9 cellular contexts compared by ENCODE assay signal in the genomic region with DNA sequence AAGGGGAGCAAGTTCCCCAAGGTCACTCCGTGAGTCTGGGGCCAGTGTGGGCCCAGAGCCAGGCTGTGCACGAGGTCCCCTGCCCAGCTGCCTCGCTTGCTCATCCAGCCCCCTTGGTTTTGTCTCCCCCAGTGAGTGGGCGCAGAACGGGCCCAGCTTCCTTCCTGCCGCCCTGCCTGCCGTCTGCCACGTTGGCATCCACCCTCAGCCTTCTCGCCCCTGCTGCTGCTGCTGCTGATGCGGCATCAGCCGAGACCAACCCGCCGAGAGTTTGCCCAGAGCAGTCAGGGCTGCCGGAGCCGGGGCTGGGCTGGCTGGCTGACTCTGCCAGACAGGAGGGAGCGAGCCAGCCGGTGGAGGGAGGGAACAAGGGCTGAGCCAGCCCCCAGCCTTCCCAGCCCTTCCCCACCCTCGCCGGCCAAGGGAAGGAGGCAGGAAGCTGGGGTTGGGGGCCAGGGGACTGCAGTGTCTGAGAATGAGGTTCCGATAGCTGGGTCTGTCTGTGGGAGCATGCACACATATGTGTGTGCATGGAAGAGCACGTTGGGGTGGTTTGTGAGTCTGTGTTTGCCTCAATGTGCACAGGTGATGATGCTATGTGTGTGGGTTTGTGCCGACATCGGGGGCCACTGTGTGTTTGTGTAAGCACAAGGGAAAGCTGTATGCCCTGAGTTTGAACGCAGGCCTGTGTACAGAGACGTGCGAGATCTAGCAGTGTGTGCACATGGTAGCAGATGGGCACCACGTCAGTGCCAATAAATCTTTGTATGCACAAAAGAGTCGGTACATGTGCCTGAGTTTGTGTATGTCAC. TPM values are rescaled to one million over a fixed set of nuclear protein-coding genes. Genes with fewer than 3 reads are reported as not detected.
DNase-seq lines count a peak whose midpoint lies in the region; ATAC-seq and TF ChIP-seq lines count a peak whose summit lies in the region.
"Had no signal": no experiment of that assay in that cellular context is flagged by ENCODE, and none has a peak within 500 bp of the region (broad histone marks: within the 10 kb centered on the region; RNA-seq: fewer than 3 reads in every experiment).

No MANE protein-coding gene starts in this region.

- H3K27me3 ChIP-seq in adrenal gland (no peaks in the 10 kb centered on the region), mononuclear cell (ENCODE audit: insufficient read depth, low read length) (no peaks in the 10 kb centered on the region), stomach (no peaks in the 10 kb centered on the region)

- WGBS in adrenal gland, 4 donors: 23 to 40% (median 30%) methylated on average over 20 to 28 of the region's 28 CpGs
- WGBS in stomach, 5 donors: 37 to 67% (median 59%) methylated on average over 23 to 28 of the region's 28 CpGs

- peak; percentile 27 to 37 (median 31) for DNase-seq in T-helper 17 cell
- DNase-seq in adrenal gland: peak in 5 of 7 donors; percentile 45 to 65 (median 60)
- DNase-seq in stomach: no peak
- no peak for DNase-seq in SK-N-DZ (ENCODE audit: low spot score)
- DNase-seq in H4 (ENCODE audit: low spot score): no peak
- no peak for DNase-seq in HUDEP-2 (lab: John Stamatoyannopoulos, UW; ENCODE audit: unreplicated experiment in 76 of 76)

- H3K4me1 ChIP-seq in adrenal gland (replicated peaks in 1 of 2) (peaks cover 43 to 83% of the 10 kb centered on the region in 2 donors), mononuclear cell (ENCODE audit: insufficient read depth, low read length) (peaks cover 54% of the 10 kb centered on the region), stomach (peaks cover 63 to 96% (median 75%) of the 10 kb centered on the region in 4 donors)

- H3K27ac ChIP-seq in adrenal gland (peak overlapping the region in 4 of 5 donors; percentile 13 to 90 (median 66)), stomach (peak overlapping the region in 4 of 5 donors; percentile 0 to 93 (median 58))

- H3K36me3 Mint-ChIP-seq in T-helper 17 cell (ENCODE audit: low read depth): peaks cover 6% of the 10 kb centered on the region

- intact Hi-C loops in adrenal gland (cut with DNase I) (no loop called here), stomach (cut with DNase I; ENCODE audit: low total_unique reads) (no loop called here)

- peaks cover 56% of the 10 kb centered on the region for H3K4me1 Mint-ChIP-seq in T-helper 17 cell

- H3K36me3 ChIP-seq in adrenal gland (replicated peaks in 1 of 2) (no peaks in the 10 kb centered on the region), stomach (no peaks in the 10 kb centered on the region)

- ATAC-seq in T-helper 17 cell (peak; percentile 30), HG03135 (IDR thresholded peaks at IDR 0.05; ENCODE audit: unreplicated experiment) (no peak)
- ATAC-seq: HCT116 had no signal

- peak overlapping the region in 1 of 4 donors; percentile 19 for H3K4me3 ChIP-seq in adrenal gland
- H3K4me3 ChIP-seq in mononuclear cell (ENCODE audit: low read length): peak overlapping the region; percentile 31
- no peak overlapping the region for H3K4me3 ChIP-seq in stomach

- H3K27me3 Mint-ChIP-seq in T-helper 17 cell: no peaks in the 10 kb centered on the region

- H3K27ac Mint-ChIP-seq in T-helper 17 cell: peak overlapping the region; percentile 98

- no peaks in the 10 kb centered on the region for H3K9me3 ChIP-seq in T-helper 17 cell (ENCODE audit: control insufficient read depth, low read length, poor library complexity, severe bottlenecking)
- H3K9me3 ChIP-seq in adrenal gland (replicated peaks in 1 of 3): no peaks in the 10 kb centered on the region
- no peaks in the 10 kb centered on the region for H3K9me3 ChIP-seq in mononuclear cell (ENCODE audit: low read depth, low read length)
- H3K9me3 ChIP-seq in stomach: no peaks in the 10 kb centered on the region

- H3K4me3 Mint-ChIP-seq in T-helper 17 cell: peak overlapping the region; percentile 97

- TF ChIP-seq CTCF in adrenal gland (IDR thresholded peaks at IDR 0.05) (no peak), stomach (IDR thresholded peaks at IDR 0.05) (no peak)

- no peak for TF ChIP-seq EP300 in stomach (IDR thresholded peaks at IDR 0.05)

- TF ChIP-seq POLR2A in adrenal gland (IDR thresholded peaks at IDR 0.05) (no peak), stomach (IDR thresholded peaks at IDR 0.05) (no peak)

RNA-seq across cellular contexts. Expression of a gene that starts 31.6 kb away (rescaled TPM):
- total RNA-seq in T-helper 17 cell (100 to 1,000 TPM; 124 to 144 TPM), adrenal gland (100 to 1,000 TPM in 4 of 8 donors, 10 to 100 TPM in 4; 47.3 to 159 (median 93.4) TPM), mononuclear cell (29.4 TPM), stomach (10 to 100 TPM; 47.0 to 82.1 (median 65.3) TPM)
- polyA plus RNA-seq in adrenal gland (10 to 100 TPM; 18.9 to 94.6 (median 29.0) TPM), stomach (10 to 100 TPM; 24.7 to 31.9 (median 25.7) TPM)
- polyA plus RNA-seq in SK-N-DZ (2014; cell fraction: cytosol; rRNA removed): 11.3 and 12.4 TPM in 2 replicates
- 4.1 and 10.3 TPM in 2 replicates for polyA plus RNA-seq in SK-N-DZ (2014; cell fraction: nucleus; rRNA removed)
- total RNA-seq in H4 (2014; rRNA removed; shearing (Covaris generic)): 7.9 and 9.5 TPM in 2 replicates

Comparison
In these comparisons a context has a peak if more than half of its experiments do, and no peak if none do; other contexts are left out.
1. DNase-seq: peak in T-helper 17 cell (3 of 3) and adrenal gland (5 of 7); none in stomach (single experiment), SK-N-DZ (single experiment), H4 (single experiment) and HUDEP-2 (0 of 76).